In the genomic region with DNA sequence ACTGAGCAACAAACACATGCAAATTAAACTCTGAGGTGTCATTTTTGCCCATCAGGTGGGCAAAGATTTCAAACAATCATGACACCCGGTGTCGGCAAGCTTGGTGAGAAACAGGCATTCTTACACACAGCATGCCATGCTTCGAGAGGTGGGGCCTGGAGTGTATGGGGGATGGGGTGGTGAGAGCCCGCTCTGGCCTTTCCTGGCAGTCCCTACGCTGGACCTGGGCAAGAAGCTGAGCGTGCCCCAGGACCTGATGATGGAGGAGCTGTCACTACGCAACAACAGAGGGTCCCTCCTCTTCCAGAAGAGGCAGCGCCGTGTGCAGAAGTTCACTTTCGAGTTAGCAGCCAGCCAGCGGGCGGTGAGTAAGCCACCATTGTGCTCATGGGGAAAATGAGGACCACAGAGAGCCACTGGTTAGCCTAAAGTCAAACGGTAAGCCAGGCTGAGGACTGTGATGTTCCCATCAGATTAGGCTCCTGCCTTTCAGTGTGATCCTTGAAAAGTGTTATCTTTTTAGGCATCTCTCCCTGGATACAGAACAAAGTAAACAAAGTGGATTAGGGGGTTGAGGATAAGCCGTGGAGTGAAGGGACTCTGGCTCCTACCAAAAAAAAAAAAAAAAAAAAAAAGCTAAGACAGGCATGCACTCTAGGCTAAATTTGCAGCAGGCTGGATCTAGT, we compare ENCODE assay signal across 1 cellular context.
TF ChIP-seq lines count a peak whose summit lies in the region.

No MANE protein-coding gene starts in this region.

TF ChIP-seq in WTC11, 78 proteins besides CTCF, POLR2A, EP300 and RAD21 (continued from another document):
- TF ChIP-seq, protein P1, sequence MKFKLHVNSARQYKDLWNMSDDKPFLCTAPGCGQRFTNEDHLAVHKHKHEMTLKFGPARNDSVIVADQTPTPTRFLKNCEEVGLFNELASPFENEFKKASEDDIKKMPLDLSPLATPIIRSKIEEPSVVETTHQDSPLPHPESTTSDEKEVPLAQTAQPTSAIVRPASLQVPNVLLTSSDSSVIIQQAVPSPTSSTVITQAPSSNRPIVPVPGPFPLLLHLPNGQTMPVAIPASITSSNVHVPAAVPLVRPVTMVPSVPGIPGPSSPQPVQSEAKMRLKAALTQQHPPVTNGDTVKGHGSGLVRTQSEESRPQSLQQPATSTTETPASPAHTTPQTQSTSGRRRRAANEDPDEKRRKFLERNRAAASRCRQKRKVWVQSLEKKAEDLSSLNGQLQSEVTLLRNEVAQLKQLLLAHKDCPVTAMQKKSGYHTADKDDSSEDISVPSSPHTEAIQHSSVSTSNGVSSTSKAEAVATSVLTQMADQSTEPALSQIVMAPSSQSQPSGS (CRISPR knock-in tag; IDR thresholded peaks at IDR 0.05; ENCODE audit: borderline replicate concordance, low read depth) = no peak
- no peak for TF ChIP-seq EMX1 (CRISPR knock-in tag; IDR thresholded peaks at IDR 0.05)
- TF ChIP-seq, protein P2, sequence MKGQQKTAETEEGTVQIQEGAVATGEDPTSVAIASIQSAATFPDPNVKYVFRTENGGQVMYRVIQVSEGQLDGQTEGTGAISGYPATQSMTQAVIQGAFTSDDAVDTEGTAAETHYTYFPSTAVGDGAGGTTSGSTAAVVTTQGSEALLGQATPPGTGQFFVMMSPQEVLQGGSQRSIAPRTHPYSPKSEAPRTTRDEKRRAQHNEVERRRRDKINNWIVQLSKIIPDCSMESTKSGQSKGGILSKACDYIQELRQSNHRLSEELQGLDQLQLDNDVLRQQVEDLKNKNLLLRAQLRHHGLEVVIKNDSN (CRISPR knock-in tag; IDR thresholded peaks at IDR 0.05) = no peak
- TF ChIP-seq, protein P3, sequence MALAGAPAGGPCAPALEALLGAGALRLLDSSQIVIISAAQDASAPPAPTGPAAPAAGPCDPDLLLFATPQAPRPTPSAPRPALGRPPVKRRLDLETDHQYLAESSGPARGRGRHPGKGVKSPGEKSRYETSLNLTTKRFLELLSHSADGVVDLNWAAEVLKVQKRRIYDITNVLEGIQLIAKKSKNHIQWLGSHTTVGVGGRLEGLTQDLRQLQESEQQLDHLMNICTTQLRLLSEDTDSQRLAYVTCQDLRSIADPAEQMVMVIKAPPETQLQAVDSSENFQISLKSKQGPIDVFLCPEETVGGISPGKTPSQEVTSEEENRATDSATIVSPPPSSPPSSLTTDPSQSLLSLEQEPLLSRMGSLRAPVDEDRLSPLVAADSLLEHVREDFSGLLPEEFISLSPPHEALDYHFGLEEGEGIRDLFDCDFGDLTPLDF (CRISPR knock-in tag; IDR thresholded peaks at IDR 0.05) = no peak
- TF ChIP-seq, protein P4, sequence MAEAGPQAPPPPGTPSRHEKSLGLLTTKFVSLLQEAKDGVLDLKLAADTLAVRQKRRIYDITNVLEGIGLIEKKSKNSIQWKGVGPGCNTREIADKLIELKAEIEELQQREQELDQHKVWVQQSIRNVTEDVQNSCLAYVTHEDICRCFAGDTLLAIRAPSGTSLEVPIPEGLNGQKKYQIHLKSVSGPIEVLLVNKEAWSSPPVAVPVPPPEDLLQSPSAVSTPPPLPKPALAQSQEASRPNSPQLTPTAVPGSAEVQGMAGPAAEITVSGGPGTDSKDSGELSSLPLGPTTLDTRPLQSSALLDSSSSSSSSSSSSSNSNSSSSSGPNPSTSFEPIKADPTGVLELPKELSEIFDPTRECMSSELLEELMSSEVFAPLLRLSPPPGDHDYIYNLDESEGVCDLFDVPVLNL (CRISPR knock-in tag; IDR thresholded peaks at IDR 0.05; ENCODE audit: borderline replicate concordance, low read depth) = no peak
- TF ChIP-seq CREM (CRISPR knock-in tag; IDR thresholded peaks at IDR 0.05) = no peak
- no peak for TF ChIP-seq FOXP1 (CRISPR knock-in tag; IDR thresholded peaks at IDR 0.05; ENCODE audit: borderline replicate concordance)
- TF ChIP-seq MYBL2 (CRISPR knock-in tag; IDR thresholded peaks at IDR 0.05) = no peak
- TF ChIP-seq NFYB (CRISPR knock-in tag; conservative IDR thresholded peaks at IDR 0.05; ENCODE audit: low read depth) = no peak
- TF ChIP-seq RORB (CRISPR knock-in tag; IDR thresholded peaks at IDR 0.05) = no peak
